Comparison of ENCODE assay signal across 12 cellular contexts in the genomic region with DNA sequence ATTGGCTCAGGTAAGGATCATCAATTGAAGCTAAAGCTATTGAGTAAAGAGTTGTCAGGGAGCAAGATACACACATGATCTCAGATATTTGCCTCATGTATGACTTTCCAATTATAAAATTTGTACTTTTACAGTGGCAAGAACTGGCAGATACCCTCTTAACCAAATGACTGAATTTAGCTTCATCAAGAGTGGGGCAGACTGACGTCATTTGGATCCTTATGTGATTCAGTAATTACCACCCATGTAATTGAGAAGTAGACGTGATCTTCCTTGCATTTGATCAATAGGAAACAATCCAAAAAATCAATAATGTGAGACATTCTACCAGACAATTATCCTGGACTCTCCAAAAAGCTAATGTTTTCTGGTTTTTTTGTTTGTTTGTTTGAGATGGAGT. TPM values are rescaled to one million over a fixed set of nuclear protein-coding genes. Genes with fewer than 3 reads are reported as not detected.
"Had no signal": no experiment of that assay in that cellular context is flagged by ENCODE, and none has a peak within 500 bp of the region (broad histone marks: within the 10 kb centered on the region; RNA-seq: fewer than 3 reads in every experiment).

No MANE protein-coding gene starts in this region.

- H3K4me3 ChIP-seq: GM23248, GM23338, HAP-1 had no signal

- FAIRE-seq: H1, H54 had no signal

- H3K27ac ChIP-seq: GM23248 had no signal

- H3K4me2 ChIP-seq: GM23338 had no signal

- H3K9me3 ChIP-seq: HAP-1 had no signal

- ATAC-seq: GM23338, HCT116 had no signal

- H2AFZ ChIP-seq: GM23248, GM23338 had no signal

- DNase-seq: GM23248, GOT3, H7, H9, HCEC 1CT, HFFc6 had no signal

- H3K36me3 ChIP-seq: HAP-1 had no signal

- H3K9ac ChIP-seq: GM23248 had no signal

- H3K4me1 ChIP-seq: HAP-1 had no signal

RNA-seq across cellular contexts. Expression of a gene that starts 8.9 kb away (rescaled TPM):
- total RNA-seq: GM23248, GM23338, H1, H4, H7, H9, HFFc6 had no signal
- polyA plus RNA-seq: GM23248, GM23338, H1 had no signal
